ENCODE assay signal across 1 cellular context in genomic region chr16:88700636-88701482, GRCh38.
TF ChIP-seq lines count a peak whose summit lies in the region.

No MANE protein-coding gene starts in this region.

TF ChIP-seq in K562, 482 proteins besides CTCF, POLR2A, EP300 and RAD21 (continued from another document and continues in another):
- TF ChIP-seq SMARCA5 (IDR thresholded peaks at IDR 0.05) (no peak), THRA (IDR thresholded peaks at IDR 0.05) (no peak), CREM (IDR thresholded peaks at IDR 0.05; ENCODE audit: low read depth) (peak; percentile 82), COPS2 (conservative IDR thresholded peaks at IDR 0.05) (no peak), FOXA3 (CRISPR knock-in tag; conservative IDR thresholded peaks at IDR 0.05 in 1 of 2, IDR thresholded peaks at IDR 0.05 in 1 of 2) (no peak), NEUROD1 (IDR thresholded peaks at IDR 0.05; ENCODE audit: borderline replicate concordance, low read depth, low read length, partially characterized antibody) (no peak), SRSF9 (IDR thresholded peaks at IDR 0.05; ENCODE audit: borderline replicate concordance, low read depth, low read length) (no peak), CHD4 (IDR thresholded peaks at IDR 0.05; ENCODE audit: insufficient read depth, insufficient replicate concordance, low read depth, low read length, poor library complexity, severe bottlenecking) (no peak), CHD7 (IDR thresholded peaks at IDR 0.05; ENCODE audit: low read depth, low read length) (no peak), ZBTB43 (CRISPR knock-in tag; IDR thresholded peaks at IDR 0.05) (no peak), CXXC5 (CRISPR knock-in tag; IDR thresholded peaks at IDR 0.05) (0 out of 2 replicates have a peak, but pooled peaks have one; percentile 29), ZNF124 (CRISPR knock-in tag; IDR thresholded peaks at IDR 0.05) (no peak), RREB1 (CRISPR knock-in tag; IDR thresholded peaks at IDR 0.05) (no peak; the same call in 1 of the 2 replicates), HOMEZ (CRISPR knock-in tag; IDR thresholded peaks at IDR 0.05) (no peak), FOXK1 (CRISPR knock-in tag; IDR thresholded peaks at IDR 0.05; ENCODE audit: borderline replicate concordance) (no peak; the same call in 1 of the 2 replicates), KDM4B (IDR thresholded peaks at IDR 0.05; ENCODE audit: borderline replicate concordance in 2 of 2, low read depth in 1 of 2) (peak in 1 of 2 experiments; percentile 97; a peak in 2 of 4 replicates), ZNF76 (CRISPR knock-in tag; IDR thresholded peaks at IDR 0.05; ENCODE audit: borderline replicate concordance) (0 out of 2 replicates have a peak, but pooled peaks have one; percentile 53), NKRF (IDR thresholded peaks at IDR 0.05; ENCODE audit: borderline replicate concordance) (no peak), MED1 (CRISPR knock-in tag; IDR thresholded peaks at IDR 0.05; ENCODE audit: borderline replicate concordance) (no peak), CAMTA2 (CRISPR knock-in tag; conservative IDR thresholded peaks at IDR 0.05) (no peak), FOXJ2 (tag; IDR thresholded peaks at IDR 0.05) (no peak), ZBTB12 (CRISPR knock-in tag; IDR thresholded peaks at IDR 0.05) (no peak), PHTF2 (CRISPR knock-in tag; IDR thresholded peaks at IDR 0.05) (no peak), THRB (CRISPR knock-in tag; conservative IDR thresholded peaks at IDR 0.05) (no peak), SIRT6 (IDR thresholded peaks at IDR 0.05; ENCODE audit: low read depth, low read length) (no peak), MXI1 (IDR thresholded peaks at IDR 0.05; ENCODE audit: low read depth, low read length) (no peak)
